Comparison of ENCODE assay signal across 8 cellular contexts in the genomic region with DNA sequence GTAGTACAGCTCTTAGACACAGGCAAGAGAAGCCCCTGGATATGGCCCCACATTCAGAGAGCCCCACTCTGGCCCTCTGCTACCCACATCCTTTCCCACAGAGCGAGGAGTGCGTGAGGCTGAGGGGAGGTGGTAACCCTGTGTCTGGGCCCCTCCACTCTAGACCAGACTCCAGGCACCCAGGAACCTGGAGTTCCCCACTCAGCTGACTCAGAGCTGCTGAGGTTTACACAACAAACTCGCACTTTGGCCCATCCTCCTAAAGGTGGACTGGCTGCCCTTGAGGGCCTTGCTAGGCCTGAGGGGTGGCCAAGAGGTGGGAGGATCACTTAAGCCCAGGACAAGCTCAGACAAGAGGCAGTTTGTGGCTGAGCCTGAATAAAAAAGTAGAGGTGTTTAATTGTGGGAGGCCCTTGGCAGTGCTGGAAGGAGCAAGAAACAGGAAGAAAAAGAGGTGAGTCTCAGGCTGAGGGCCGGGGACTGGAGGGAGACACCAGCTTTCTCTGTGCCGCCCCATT. TPM values are rescaled to one million over a fixed set of nuclear protein-coding genes. Genes with fewer than 3 reads are reported as not detected.
A peak's percentile ranks its signal among the peaks of the same experiment; 100 is the strongest.
DNase-seq lines count a peak whose midpoint lies in the region; ATAC-seq and TF ChIP-seq lines count a peak whose summit lies in the region.

No MANE protein-coding gene starts in this region.

- CTCF ChIA-PET in activated naive CD4-positive, alpha-beta T cell treated with anti-CD3 and anti-CD28 coated beads, Interleukin-2, amount 10 ng/mL, durations not matched to agents 7 days and 5 days (lab: Charles Lee) = interaction anchor here (0.9 to 12.8 kb wide), 5 partner anchors 40 to 121 kb away, joined by 3 to 169 read pairs (median 3); no protein-coding TSS in a partner anchor

- H3K4me3 Mint-ChIP-seq in CD4-positive, CD25-positive, alpha-beta regulatory T cell = peak overlapping the region in 2 of 4 donors; percentile 15 to 21
- no peak overlapping the region for H3K4me3 Mint-ChIP-seq in activated naive CD4-positive, alpha-beta T cell treated with anti-CD3 and anti-CD28 coated beads, Interleukin-2, amount 10 ng/mL, durations not matched to agents 7 days and 5 days

- intact Hi-C loops in dorsolateral prefrontal cortex (cut with DNase I) = loop anchor here in 1 of 2 donors (5.0 kb wide), 1 partner anchor 43 kb away; the partner anchor contains the start of gene IER5

- no peaks in the 10 kb centered on the region for H3K27me3 ChIP-seq in CD4-positive, CD25-positive, alpha-beta regulatory T cell (ENCODE audit: control insufficient read depth, insufficient read depth, low read length)
- H3K27me3 ChIP-seq in dorsolateral prefrontal cortex = no peaks in the 10 kb centered on the region

- ATAC-seq in CD4-positive, CD25-positive, alpha-beta regulatory T cell (ENCODE audit: low read depth in 2 of 2) = peak; percentile 50 to 81
- peak; percentile 89 for ATAC-seq in GM19351 (IDR thresholded peaks at IDR 0.05; ENCODE audit: unreplicated experiment)
- peak; percentile 86 for ATAC-seq in HG03439 (IDR thresholded peaks at IDR 0.05; ENCODE audit: unreplicated experiment)

- H3K36me3 ChIP-seq in CD4-positive, CD25-positive, alpha-beta regulatory T cell (ENCODE audit: control insufficient read depth, insufficient read depth, low read length) = peaks cover 11% of the 10 kb centered on the region

- H3K27me3 Mint-ChIP-seq in CD4-positive, CD25-positive, alpha-beta regulatory T cell = no peaks in the 10 kb centered on the region
- no peaks in the 10 kb centered on the region for H3K27me3 Mint-ChIP-seq in activated naive CD4-positive, alpha-beta T cell treated with anti-CD3 and anti-CD28 coated beads, Interleukin-2, amount 10 ng/mL, durations not matched to agents 7 days and 5 days

- DNase-seq in CD4-positive, CD25-positive, alpha-beta regulatory T cell = peak in 1 of 3 donors; percentile 37
- DNase-seq in activated naive CD4-positive, alpha-beta T cell treated with anti-CD3 and anti-CD28 coated beads, Interleukin-2, amount 10 ng/mL, durations not matched to agents 7 days and 5 days = peak; percentile 52
- DNase-seq in renal cortical epithelial cell (ENCODE audit: low read depth) = peak; percentile 77
- no peak for DNase-seq in dorsolateral prefrontal cortex
- no peak for DNase-seq in mesenteric fat pad (ENCODE audit: low spot score)
- DNase-seq in AG20443 (ENCODE audit: low spot score) = no peak

- H3K36me3 Mint-ChIP-seq in CD4-positive, CD25-positive, alpha-beta regulatory T cell = peaks cover 28% of the 10 kb centered on the region
- peaks cover 42% of the 10 kb centered on the region for H3K36me3 Mint-ChIP-seq in activated naive CD4-positive, alpha-beta T cell treated with anti-CD3 and anti-CD28 coated beads, Interleukin-2, amount 10 ng/mL, durations not matched to agents 7 days and 5 days

- no peaks in the 10 kb centered on the region for H3K9me3 Mint-ChIP-seq in CD4-positive, CD25-positive, alpha-beta regulatory T cell
- no peaks in the 10 kb centered on the region for H3K9me3 Mint-ChIP-seq in activated naive CD4-positive, alpha-beta T cell treated with anti-CD3 and anti-CD28 coated beads, Interleukin-2, amount 10 ng/mL, durations not matched to agents 7 days and 5 days

- no peaks in the 10 kb centered on the region for H3K9me3 ChIP-seq in CD4-positive, CD25-positive, alpha-beta regulatory T cell (ENCODE audit: control insufficient read depth in 2 of 2, low read length in 2 of 2)

- peaks cover 9 to 47% (median 38%) of the 10 kb centered on the region in 4 donors for H3K4me1 Mint-ChIP-seq in CD4-positive, CD25-positive, alpha-beta regulatory T cell
- peaks cover 37% of the 10 kb centered on the region for H3K4me1 Mint-ChIP-seq in activated naive CD4-positive, alpha-beta T cell treated with anti-CD3 and anti-CD28 coated beads, Interleukin-2, amount 10 ng/mL, durations not matched to agents 7 days and 5 days

- H3K4me1 ChIP-seq in CD4-positive, CD25-positive, alpha-beta regulatory T cell (ENCODE audit: control insufficient read depth, insufficient read depth, low read length, poor library complexity, severe bottlenecking) = peaks cover 16% of the 10 kb centered on the region

- H3K27ac Mint-ChIP-seq in CD4-positive, CD25-positive, alpha-beta regulatory T cell = peak overlapping the region; percentile 80 to 91 (median 87)
- peak overlapping the region; percentile 80 for H3K27ac Mint-ChIP-seq in activated naive CD4-positive, alpha-beta T cell treated with anti-CD3 and anti-CD28 coated beads, Interleukin-2, amount 10 ng/mL, durations not matched to agents 7 days and 5 days

- no peak for TF ChIP-seq CTCF in dorsolateral prefrontal cortex (IDR thresholded peaks at IDR 0.05 in 54 of 56, conservative IDR thresholded peaks at IDR 0.05 in 2 of 56; ENCODE audit: low read depth in 1 of 56, partially characterized antibody in 56 of 56)

- no peak overlapping the region for H3K4me3 ChIP-seq in CD4-positive, CD25-positive, alpha-beta regulatory T cell (ENCODE audit: low read depth, low read length)
- H3K4me3 ChIP-seq in dorsolateral prefrontal cortex = no peak overlapping the region

- H3K27ac ChIP-seq in CD4-positive, CD25-positive, alpha-beta regulatory T cell (ENCODE audit: insufficient read depth, low read length, poor library complexity, severe bottlenecking) = no peak overlapping the region
- H3K27ac ChIP-seq in dorsolateral prefrontal cortex = no peak overlapping the region

RNA-seq across cellular contexts. Expression of gene MR1, which starts 10.7 kb away (rescaled TPM):
- total RNA-seq in CD4-positive, CD25-positive, alpha-beta regulatory T cell = 30.5 TPM
- polyA plus RNA-seq in CD4-positive, CD25-positive, alpha-beta regulatory T cell = 10 to 100 TPM; 41.3 to 48.7 (median 45.2) TPM
- 27.4 and 28.7 TPM in 2 replicates for total RNA-seq in renal cortical epithelial cell
- total RNA-seq in dorsolateral prefrontal cortex = 10 to 100 TPM in 15 of 120 experiments, 1 to 10 TPM in 105; 2.7 to 15.3 (median 6.8) TPM
- 14.2 TPM for total RNA-seq in mesenteric fat pad

RNA-seq across cellular contexts. Expression of gene STX6, which starts 21.8 kb away (rescaled TPM):
- total RNA-seq in CD4-positive, CD25-positive, alpha-beta regulatory T cell = 15.5 TPM
- polyA plus RNA-seq in CD4-positive, CD25-positive, alpha-beta regulatory T cell = 10 to 100 TPM; 10.6 to 11.5 (median 11.3) TPM
- 31.4 and 38.8 TPM in 2 replicates for total RNA-seq in renal cortical epithelial cell
- 10 to 100 TPM; 29.0 to 51.3 (median 40.7) TPM for total RNA-seq in dorsolateral prefrontal cortex
- 16.6 TPM for total RNA-seq in mesenteric fat pad

RNA-seq across cellular contexts. Expression of gene IER5, which starts 44.0 kb away (rescaled TPM):
- 81.8 TPM for total RNA-seq in CD4-positive, CD25-positive, alpha-beta regulatory T cell
- polyA plus RNA-seq in CD4-positive, CD25-positive, alpha-beta regulatory T cell = 10 to 100 TPM in 1 of 4 donors, 1 to 10 TPM in 3; 6.5 to 14.2 (median 7.7) TPM
- total RNA-seq in renal cortical epithelial cell = 16.8 and 19.6 TPM in 2 replicates
- 10 to 100 TPM in 118 of 120 experiments, 1 to 10 TPM in 2; 8.1 to 74.9 (median 17.6) TPM for total RNA-seq in dorsolateral prefrontal cortex
- total RNA-seq in mesenteric fat pad = 9.9 TPM

Comparison
In these comparisons a context has a peak if more than half of its experiments do, and no peak if none do; other contexts are left out.
1. DNase-seq: peak in activated naive CD4-positive, alpha-beta T cell treated with anti-CD3 and anti-CD28 coated beads, Interleukin-2, amount 10 ng/mL, durations not matched to agents 7 days and 5 days (single experiment) and renal cortical epithelial cell (single experiment); none in dorsolateral prefrontal cortex (0 of 10), mesenteric fat pad (single experiment) and AG20443 (single experiment).
2. Peak in every context shown above with its lines, with median percentiles within 50 percentile points of each other: ATAC-seq.